1 cellular context compared by ENCODE assay signal in the genomic region with DNA sequence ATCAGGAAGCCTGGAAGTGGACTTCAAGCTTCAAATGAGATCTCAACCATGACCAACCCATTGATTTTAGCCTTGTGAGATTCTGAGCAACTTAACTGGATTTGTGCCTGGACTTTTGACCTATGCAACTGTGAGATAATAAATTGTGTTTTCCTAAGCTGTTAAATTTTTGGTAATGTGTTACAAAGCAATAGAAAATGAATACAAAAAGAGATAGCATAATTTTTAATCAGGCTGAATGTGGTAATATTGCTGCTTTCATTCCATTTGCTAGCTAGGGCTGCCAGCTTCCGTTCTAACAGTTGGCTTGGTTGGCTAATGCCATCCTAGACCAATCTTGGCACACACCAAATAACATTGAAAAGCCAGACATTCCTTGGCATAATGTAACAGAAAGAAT.
A peak's percentile ranks its signal among the peaks of the same experiment; 100 is the strongest.
TF ChIP-seq lines count a peak whose summit lies in the region.

No MANE protein-coding gene starts in this region.

TF ChIP-seq in HepG2, 621 proteins besides CTCF, POLR2A, EP300 and RAD21:
- TF ChIP-seq SAP130 (CRISPR knock-in tag; IDR thresholded peaks at IDR 0.05; ENCODE audit: low read depth): no peak
- no peak for TF ChIP-seq MATR3 (CRISPR knock-in tag; IDR thresholded peaks at IDR 0.05)
- TF ChIP-seq FOXJ3 (CRISPR knock-in tag; IDR thresholded peaks at IDR 0.05; ENCODE audit: borderline replicate concordance): no peak
- TF ChIP-seq HNF4A (CRISPR knock-in tag; IDR thresholded peaks at IDR 0.05): 0 out of 2 replicates have a peak, but pooled peaks have one; percentile 18
